ENCODE assay signal across 25 cellular contexts in genomic region chr6:4084444-4085328, GRCh38. TPM values are rescaled to one million over a fixed set of nuclear protein-coding genes. Genes with fewer than 3 reads are reported as not detected.
A peak's percentile ranks its signal among the peaks of the same experiment; 100 is the strongest.
DNase-seq lines count a peak whose midpoint lies in the region; FAIRE-seq and TF ChIP-seq lines count a peak whose summit lies in the region.
"Had no signal": no experiment of that assay in that cellular context is flagged by ENCODE, and none has a peak within 500 bp of the region (broad histone marks: within the 10 kb centered on the region; RNA-seq: fewer than 3 reads in every experiment).

No MANE protein-coding gene starts in this region.

- in situ Hi-C loops in ACHN (cut with HindIII; ENCODE audit: low pct_ligation_motif_present, low pct_unique_long_range_greater_than_20kb, low sequenced_read_pairs), result no loop called here

- H3K36me3 Mint-ChIP-seq in nephron (ENCODE audit: low read depth), result no peaks in the 10 kb centered on the region
- H3K36me3 Mint-ChIP-seq: activated naive CD8-positive, alpha-beta T cell had no signal

- peaks cover 6% of the 10 kb centered on the region for H3K4me1 Mint-ChIP-seq in nephron
- H3K4me1 Mint-ChIP-seq: activated B cell treated with CpG ODN at 0.5 μM for 24 hours had no signal

- TF ChIP-seq CTCF in epithelial cell of proximal tubule (conservative IDR thresholded peaks at IDR 0.05; ENCODE audit: low read depth, low read length), result no peak
- no peak for TF ChIP-seq CTCF in nephron (IDR thresholded peaks at IDR 0.05; ENCODE audit: unreplicated experiment in 3 of 3)

- DNase-seq in ACHN (peak; percentile 8), NCI-H2081 treated with DMSO at 0.1 percent for 48 hours (lab: John Stamatoyannopoulos, UW) (peak; percentile 93), epithelial cell of proximal tubule (ENCODE audit: low read depth) (no peak), NCI-H1092 (lab: John Stamatoyannopoulos, UW) (no peak), urothelium cell line (ENCODE audit: low spot score) (no peak), mesenteric fat pad (ENCODE audit: low spot score) (no peak)
- no peak for DNase-seq in activated naive CD4-positive, alpha-beta T cell (lab: John Stamatoyannopoulos, UW)
- DNase-seq: activated B cell treated with CpG ODN at 0.5 μM for 24 hours; activated CD8-positive, alpha-beta T cell treated with anti-CD3 and anti-CD28 coated beads, Interleukin-2, amount 10 ng/mL, durations not matched to agents 7 days and 5 days; activated T-cell treated with anti-CD3 and anti-CD28 coated beads, Interleukin-2, amount 50 U/mL, for 72 hours; cortex of kidney; left ventricle myocardium inferior; MM.1S; NCI-H2107; NCI-H524 treated with DMSO at 0.1 percent for 48 hours; stimulated activated CD4-positive, alpha-beta T cell treated with anti-CD3 and anti-CD28 coated beads, Interleukin-12 subunit alpha, Interleukin-12 subunit beta, amount 100 ng/mL, for 4 hours had no signal

- H3K27ac Mint-ChIP-seq in nephron, result peak overlapping the region; percentile 89 to 97 (median 94)
- H3K27ac Mint-ChIP-seq: activated B cell treated with CpG ODN at 0.5 μM for 24 hours; activated CD8-positive, alpha-beta T cell treated with anti-CD3 and anti-CD28 coated beads, Interleukin-2, amount 10 ng/mL, durations not matched to agents 7 days and 5 days; activated naive CD8-positive, alpha-beta T cell; activated T-cell treated with anti-CD3 and anti-CD28 coated beads, Interleukin-2, amount 50 U/mL, for 72 hours had no signal

- H3K4me3 Mint-ChIP-seq in nephron, result peak overlapping the region; percentile 33 to 54 (median 54)
- H3K4me3 Mint-ChIP-seq: activated B cell treated with CpG ODN at 0.5 μM for 24 hours; activated CD8-positive, alpha-beta T cell treated with anti-CD3 and anti-CD28 coated beads, Interleukin-2, amount 10 ng/mL, durations not matched to agents 7 days and 5 days; activated naive CD8-positive, alpha-beta T cell; activated T-cell treated with anti-CD3 and anti-CD28 coated beads, Interleukin-2, amount 50 U/mL, for 72 hours had no signal

- peak overlapping the region; percentile 43 for H3K4me3 ChIP-seq in epithelial cell of proximal tubule (ENCODE audit: low read depth, low read length)
- H3K4me3 ChIP-seq: BLaER1, left ventricle myocardium inferior, prostate gland, SJSA1, suprapubic skin had no signal

- FAIRE-seq in urothelium cell line (lab: Jason Lieb, UNC), result no peak
- FAIRE-seq: frontal cortex had no signal

- H3K9me3 Mint-ChIP-seq in nephron, result no peaks in the 10 kb centered on the region
- H3K9me3 Mint-ChIP-seq: activated B cell treated with CpG ODN at 0.5 μM for 24 hours; activated T-cell treated with anti-CD3 and anti-CD28 coated beads, Interleukin-2, amount 50 U/mL, for 72 hours had no signal

- no peaks in the 10 kb centered on the region for H3K27me3 Mint-ChIP-seq in nephron (ENCODE audit: low read depth)
- H3K27me3 Mint-ChIP-seq: activated naive CD8-positive, alpha-beta T cell had no signal

RNA-seq across cellular contexts. Expression of gene FAM217A, which starts 5.7 kb away (rescaled TPM):
- total RNA-seq in epithelial cell of proximal tubule (not detected in 2 replicates), mesenteric fat pad (not detected)
- total RNA-seq: A172; activated B cell treated with CpG ODN at 0.5 μM for 24 hours; activated CD8-positive, alpha-beta T cell treated with anti-CD3 and anti-CD28 coated beads, Interleukin-2, amount 10 ng/mL, durations not matched to agents 7 days and 5 days; activated T-cell treated with anti-CD3 and anti-CD28 coated beads, Interleukin-2, amount 50 U/mL, for 72 hours; frontal cortex; IMR-90; left ventricle myocardium inferior; SJSA1; suprapubic skin had no signal

RNA-seq across cellular contexts. Expression of gene ECI2, which starts 50.7 kb away (rescaled TPM):
- total RNA-seq in epithelial cell of proximal tubule (88.3 and 120 TPM in 2 replicates), mesenteric fat pad (54.1 TPM)

Comparison
In these comparisons a context has a peak if more than half of its experiments do, and no peak if none do; other contexts are left out.
1. DNase-seq: peak in ACHN (single experiment) and NCI-H2081 treated with DMSO at 0.1 percent for 48 hours (single experiment); none in epithelial cell of proximal tubule (single experiment), NCI-H1092 (single experiment), activated naive CD4-positive, alpha-beta T cell (0 of 4), urothelium cell line (single experiment) and mesenteric fat pad (single experiment).